11 cellular contexts compared by ENCODE assay signal in the genomic region with DNA sequence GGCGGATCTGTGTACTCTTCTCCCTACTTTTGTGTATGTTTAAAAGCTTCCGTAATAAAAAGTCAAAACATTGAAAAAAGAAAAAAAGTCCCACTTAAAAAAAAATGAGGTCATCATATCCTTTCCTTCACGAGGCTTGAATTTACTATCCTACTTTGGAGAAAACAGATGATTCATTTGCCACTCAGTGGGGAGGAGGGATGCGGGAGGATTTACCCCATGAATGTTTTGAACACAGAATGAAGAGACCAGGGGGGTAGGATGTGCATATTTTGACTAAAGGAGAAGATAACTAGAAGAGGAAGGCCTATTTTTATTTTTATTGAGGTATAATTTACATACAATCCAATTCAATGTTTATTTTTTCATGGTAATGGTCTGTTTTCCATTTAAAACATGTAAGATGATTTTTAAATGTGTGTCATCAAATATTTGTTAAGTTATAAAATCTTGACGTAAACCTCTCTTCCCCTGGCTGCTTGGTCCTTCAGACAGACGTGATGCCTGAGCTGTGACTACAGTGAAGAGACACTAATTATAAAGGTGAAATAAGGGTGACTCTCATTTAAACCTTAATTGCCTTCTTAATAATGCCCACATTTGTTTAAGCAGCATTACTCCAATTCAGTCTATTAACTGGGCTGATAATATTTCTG.
DNase-seq lines count a peak whose midpoint lies in the region; TF ChIP-seq lines count a peak whose summit lies in the region.
"Had no signal": no experiment of that assay in that cellular context is flagged by ENCODE, and none has a peak within 500 bp of the region (broad histone marks: within the 10 kb centered on the region; RNA-seq: fewer than 3 reads in every experiment).

No MANE protein-coding gene starts in this region.

- H3K9ac ChIP-seq in endodermal cell (ENCODE audit: extremely low read depth, low read length, poor library complexity, severe bottlenecking): no peak overlapping the region
- no peak overlapping the region for H3K9ac ChIP-seq in trophoblast cell (ENCODE audit: low read length)

- WGBS in endodermal cell (ENCODE audit: insufficient coverage in 1 of 2, insufficient read length in 1 of 2), 2 experiments: 62 to 85% methylated on average over 2 to 6 of the region's 6 CpGs
- no CpG with 5 or more reads among the region's 6 CpGs for WGBS in trophoblast cell (ENCODE audit: extremely low coverage, insufficient coverage, insufficient read length)

- H3K4me2 ChIP-seq in trophoblast cell (ENCODE audit: low read length): no peak overlapping the region

- no peak overlapping the region for H3K14ac ChIP-seq in trophoblast cell (ENCODE audit: low read length)

- H4K91ac ChIP-seq in trophoblast cell (ENCODE audit: low read depth, low read length): no peak overlapping the region

- no peaks in the 10 kb centered on the region for H3K79me2 ChIP-seq in trophoblast cell (ENCODE audit: control insufficient read depth, insufficient read depth, low read length, poor library complexity)

- H2AFZ ChIP-seq in trophoblast cell (ENCODE audit: insufficient read depth, low read length, poor library complexity): no peak overlapping the region

- CTCF ChIA-PET in Calu3 (lab: Charles Lee): no interaction called here

- H4K12ac ChIP-seq in trophoblast cell (ENCODE audit: low read depth, low read length): no peak overlapping the region

- no peaks in the 10 kb centered on the region for H3K79me1 ChIP-seq in trophoblast cell (ENCODE audit: low read length)

- peak overlapping the region; percentile 41 for H3K27ac Mint-ChIP-seq in endodermal cell
- no peak overlapping the region for H3K27ac Mint-ChIP-seq in Calu3 (ENCODE audit: unreplicated experiment)

- H3K4me3 ChIP-seq in endodermal cell (ENCODE audit: low read length) (no peak overlapping the region), trophoblast cell (ENCODE audit: low read depth, low read length) (no peak overlapping the region)
- H3K4me3 ChIP-seq: psoas muscle, SK-N-MC had no signal

- no peak overlapping the region for H2BK120ac ChIP-seq in trophoblast cell (ENCODE audit: insufficient read depth, low read length, poor library complexity)

- no peak overlapping the region for H3K4me3 Mint-ChIP-seq in endodermal cell
- H3K4me3 Mint-ChIP-seq in Calu3 (ENCODE audit: low read depth, unreplicated experiment): no peak overlapping the region

- H2AK5ac ChIP-seq in trophoblast cell (ENCODE audit: low read length): no peak overlapping the region

- no peak overlapping the region for H3K18ac ChIP-seq in trophoblast cell (ENCODE audit: low read length)

- no peak overlapping the region for H2BK5ac ChIP-seq in trophoblast cell (ENCODE audit: low read depth, low read length, poor library complexity)

- no peak overlapping the region for H3K23ac ChIP-seq in trophoblast cell (ENCODE audit: low read length)

- no TSS peak for BruUV-seq in Calu3 (replicated peaks; lab: Mats Ljungman, UMichigan)

- H3K9me3 Mint-ChIP-seq in endodermal cell (no peaks in the 10 kb centered on the region), Calu3 (ENCODE audit: low read depth, unreplicated experiment) (peaks cover 5% of the 10 kb centered on the region)

- H3K4me1 Mint-ChIP-seq in endodermal cell (peaks cover 29% of the 10 kb centered on the region), Calu3 (ENCODE audit: low read depth, unreplicated experiment) (no peaks in the 10 kb centered on the region)

- H3K36me3 ChIP-seq in endodermal cell (ENCODE audit: control insufficient read depth, insufficient read depth, low read length) (no peaks in the 10 kb centered on the region), trophoblast cell (ENCODE audit: control insufficient read depth in 1 of 2, insufficient read depth in 2 of 2, low read length in 2 of 2) (no peaks in the 10 kb centered on the region)

- H3K27me3 ChIP-seq in endodermal cell (ENCODE audit: control insufficient read depth, insufficient read depth, low read length, poor library complexity, severe bottlenecking): peaks cover 6% of the 10 kb centered on the region
- H3K27me3 ChIP-seq in trophoblast cell (ENCODE audit: insufficient read depth, low read length): no peaks in the 10 kb centered on the region

- H3K27ac ChIP-seq in endodermal cell (ENCODE audit: low read depth, low read length): no peak overlapping the region
- no peak overlapping the region for H3K27ac ChIP-seq in trophoblast cell (ENCODE audit: low read depth, low read length)
- H3K27ac ChIP-seq: psoas muscle, SK-N-MC had no signal

- H3K27me3 Mint-ChIP-seq in endodermal cell (ENCODE audit: insufficient read depth) (no peaks in the 10 kb centered on the region), Calu3 (ENCODE audit: unreplicated experiment) (peaks cover 65% of the 10 kb centered on the region)

- H3K36me3 Mint-ChIP-seq in endodermal cell (ENCODE audit: low read depth) (peaks cover 2% of the 10 kb centered on the region), Calu3 (ENCODE audit: insufficient read depth, unreplicated experiment) (no peaks in the 10 kb centered on the region)

- H3K9me3 ChIP-seq in endodermal cell (ENCODE audit: control insufficient read depth, low read length) (no peaks in the 10 kb centered on the region), trophoblast cell (ENCODE audit: insufficient read depth, low read depth, low read length) (no peaks in the 10 kb centered on the region)
- H3K9me3 ChIP-seq: psoas muscle had no signal

- H3K4ac ChIP-seq in trophoblast cell (ENCODE audit: low read depth, low read length): no peak overlapping the region

- no peak overlapping the region for H4K8ac ChIP-seq in trophoblast cell (ENCODE audit: low read depth, low read length)

- H2BK12ac ChIP-seq in trophoblast cell (ENCODE audit: low read length): no peak overlapping the region

- intact Hi-C loops in Calu3 (cut with micrococcal nuclease; ENCODE audit: unreplicated experiment): no loop called here

- TF ChIP-seq CTCF in endodermal cell (conservative IDR thresholded peaks at IDR 0.05): no peak
- TF ChIP-seq CTCF in Calu3 (IDR thresholded peaks at IDR 0.05; ENCODE audit: unreplicated experiment): no peak

- peaks cover 5% of the 10 kb centered on the region for H3K4me1 ChIP-seq in endodermal cell (ENCODE audit: control insufficient read depth, insufficient read depth, low read length)
- H3K4me1 ChIP-seq in trophoblast cell (ENCODE audit: control insufficient read depth in 1 of 2, insufficient read depth in 2 of 2, low read length in 2 of 2): peaks cover 0 to 3% of the 10 kb centered on the region in 2 experiments
- H3K4me1 ChIP-seq: psoas muscle had no signal

- DNase-seq in EH (ENCODE audit: low read depth): peak; percentile 89
- DNase-seq in NCI-H69 (lab: John Stamatoyannopoulos, UW): peak; percentile 30
- no peak for DNase-seq in endodermal cell
- peak; percentile 23 for DNase-seq in non-pigmented ciliary epithelial cell (ENCODE audit: low read depth)
- DNase-seq in GOT3 (lab: John Stamatoyannopoulos, UW): no peak
- no peak for DNase-seq in T-helper 1 cell
- DNase-seq in trophoblast cell: no peak
- DNase-seq in Calu3: no peak
- DNase-seq: NCI-H446 treated with DMSO at 0.1 percent for 48 hours, psoas muscle had no signal

Comparison
In these comparisons a context has a peak if more than half of its experiments do, and no peak if none do; other contexts are left out.
1. DNase-seq: peak in EH (single experiment), NCI-H69 (single experiment) and non-pigmented ciliary epithelial cell (single experiment); none in endodermal cell (single experiment), GOT3 (single experiment), T-helper 1 cell (0 of 5), trophoblast cell (0 of 2) and Calu3 (single experiment).